In genomic region chr3:43998841-43999805, GRCh38 we compare ENCODE assay signal across 8 cellular contexts.
DNase-seq lines count a peak whose midpoint lies in the region; ATAC-seq and TF ChIP-seq lines count a peak whose summit lies in the region.

No MANE protein-coding gene starts in this region.

- H3K9me3 ChIP-seq in OCI-LY1 (ENCODE audit: low read length), result no peaks in the 10 kb centered on the region

- peaks cover 12% of the 10 kb centered on the region for H3K4me1 ChIP-seq in OCI-LY1 (ENCODE audit: insufficient read depth, low read length, severe bottlenecking)

- TF ChIP-seq CTCF in OCI-LY1 (IDR thresholded peaks at IDR 0.05; ENCODE audit: low read length) (no peak), type B pancreatic cell (conservative IDR thresholded peaks at IDR 0.05) (no peak)

- no peaks in the 10 kb centered on the region for H3K36me3 Mint-ChIP-seq in effector memory CD8-positive, alpha-beta T cell (ENCODE audit: insufficient read depth)
- H3K36me3 Mint-ChIP-seq in memory B cell (no peaks in the 10 kb centered on the region), type B pancreatic cell (no peaks in the 10 kb centered on the region)

- H3K9me2 ChIP-seq in OCI-LY1 (ENCODE audit: low read depth, low read length), result no peaks in the 10 kb centered on the region

- H3F3A ChIP-seq in OCI-LY1 (ENCODE audit: insufficient read depth, low read length), result no peaks in the 10 kb centered on the region

- H3K27ac ChIP-seq in OCI-LY1 (ENCODE audit: low read depth, low read length, poor library complexity, severe bottlenecking), result no peak overlapping the region

- peaks cover 22 to 32% of the 10 kb centered on the region in 2 donors for H3K4me1 Mint-ChIP-seq in effector memory CD8-positive, alpha-beta T cell (ENCODE audit: low read depth in 2 of 2)
- peaks cover 46% of the 10 kb centered on the region for H3K4me1 Mint-ChIP-seq in memory B cell
- H3K4me1 Mint-ChIP-seq in type B pancreatic cell (ENCODE audit: unreplicated experiment), result peaks cover 32% of the 10 kb centered on the region

- peak overlapping the region; percentile 28; the same call in 1 of the 2 replicates for H3K9ac ChIP-seq in OCI-LY1 (ENCODE audit: low read length)

- H3K4me3 ChIP-seq in OCI-LY1 (ENCODE audit: low read depth, low read length, poor library complexity, severe bottlenecking), result peak overlapping the region; percentile 57

- no peak overlapping the region for H2AFZ ChIP-seq in OCI-LY1 (ENCODE audit: low read length)

- ATAC-seq in HG02759 (IDR thresholded peaks at IDR 0.05; ENCODE audit: unreplicated experiment) (peak; percentile 51), memory B cell (ENCODE audit: low read depth) (peak; percentile 27)
- no peak for ATAC-seq in effector memory CD8-positive, alpha-beta T cell (replicated peaks)

- H3K4me2 ChIP-seq in OCI-LY1 (ENCODE audit: low read length), result peak overlapping the region; percentile 70

- DNase-seq in DMS79 treated with DMSO at 0.1 percent for 48 hours (lab: John Stamatoyannopoulos, UW) (peak; percentile 38), DMS79 (lab: John Stamatoyannopoulos, UW) (no peak), memory B cell (ENCODE audit: low spot score in 2 of 2) (peak; percentile 13 to 38), type B pancreatic cell (ENCODE audit: extremely low spot score, unreplicated experiment) (no peak), cerebellar nuclear complex (lab: John Stamatoyannopoulos, UW) (no peak)
- no peak for DNase-seq in effector memory CD8-positive, alpha-beta T cell

- no peaks in the 10 kb centered on the region for H3K79me2 ChIP-seq in OCI-LY1 (ENCODE audit: insufficient read depth, low read length)

- no peaks in the 10 kb centered on the region for H4K20me1 ChIP-seq in OCI-LY1 (ENCODE audit: insufficient read depth, low read length)

- peak overlapping the region; percentile 49 to 70 for H3K4me3 Mint-ChIP-seq in effector memory CD8-positive, alpha-beta T cell
- H3K4me3 Mint-ChIP-seq in memory B cell (peak overlapping the region; percentile 85), type B pancreatic cell (peak overlapping the region; percentile 86)

- peaks cover 67 to 98% of the 10 kb centered on the region in 2 donors for H3K27me3 Mint-ChIP-seq in effector memory CD8-positive, alpha-beta T cell
- H3K27me3 Mint-ChIP-seq in memory B cell (peaks cover 30% of the 10 kb centered on the region), type B pancreatic cell (peaks cover 92% of the 10 kb centered on the region)

- H3K27me3 ChIP-seq in OCI-LY1 (ENCODE audit: insufficient read depth, low read length), result peaks cover 6% of the 10 kb centered on the region; the same call in 1 of the 2 replicates

- H3K36me3 ChIP-seq in OCI-LY1 (ENCODE audit: insufficient read depth, low read length), result no peaks in the 10 kb centered on the region

- H3K27ac Mint-ChIP-seq in effector memory CD8-positive, alpha-beta T cell, result no peak overlapping the region
- peak overlapping the region; percentile 45 for H3K27ac Mint-ChIP-seq in memory B cell
- peak overlapping the region; percentile 34 for H3K27ac Mint-ChIP-seq in type B pancreatic cell

- H3K9me3 Mint-ChIP-seq in effector memory CD8-positive, alpha-beta T cell, result no peaks in the 10 kb centered on the region
- H3K9me3 Mint-ChIP-seq in memory B cell (no peaks in the 10 kb centered on the region), type B pancreatic cell (no peaks in the 10 kb centered on the region)

Comparison
In these comparisons a context has a peak if more than half of its experiments do, and no peak if none do; other contexts are left out.
1. DNase-seq: peak in DMS79 treated with DMSO at 0.1 percent for 48 hours (single experiment) and memory B cell (2 of 2); none in DMS79 (single experiment), effector memory CD8-positive, alpha-beta T cell (0 of 3), type B pancreatic cell (single experiment) and cerebellar nuclear complex (0 of 2).
2. H3K27ac Mint-ChIP-seq: peak in memory B cell (single experiment) and type B pancreatic cell (single experiment); none in effector memory CD8-positive, alpha-beta T cell (0 of 2).
3. Peak in every context shown above with its lines, with median percentiles within 50 percentile points of each other: H3K4me3 Mint-ChIP-seq.